Comparison of ENCODE assay signal across 30 cellular contexts in genomic region chr14:31307198-31307597, GRCh38.
"Had no signal": no experiment of that assay in that cellular context is flagged by ENCODE, and none has a peak within 500 bp of the region (broad histone marks: within the 10 kb centered on the region; RNA-seq: fewer than 3 reads in every experiment).

No MANE protein-coding gene starts in this region.

- H3K27ac ChIP-seq: ascending aorta, coronary artery, dorsolateral prefrontal cortex, heart left ventricle, left ventricle myocardium inferior, neutrophil, sigmoid colon, thyroid gland, WERI-Rb-1 had no signal

- DNase-seq: activated CD4-positive, alpha-beta memory T cell treated with anti-CD3 and anti-CD28 coated beads, Interleukin-2, amount 10 ng/mL, durations not matched to agents 7 days and 5 days; activated CD4-positive, alpha-beta T cell treated with anti-CD3 and anti-CD28 coated beads, Interleukin-2, amount 10 ng/mL, durations not matched to agents 24 days and 14 days; activated CD4-positive, CD25-positive, alpha-beta regulatory T cell treated with anti-CD3 and anti-CD28 coated beads, Interleukin-2, amount 50 U/mL, for 72 hours; activated CD8-positive, alpha-beta memory T cell treated with anti-CD3 and anti-CD28 coated beads, Interleukin-2, amount 50 U/mL, for 48 hours; activated gamma-delta T cell; activated naive CD4-positive, alpha-beta T cell treated with anti-CD3 and anti-CD28 coated beads, Interleukin-2, amount 10 ng/mL, durations not matched to agents 7 days and 5 days; activated naive CD8-positive, alpha-beta T cell treated with anti-CD3 and anti-CD28 coated beads, Interleukin-2, amount 10 ng/mL, durations not matched to agents 7 days and 5 days; activated T-cell treated with anti-CD3 and anti-CD28 coated beads, Interleukin-2, amount 50 U/mL, for 24 hours; dorsolateral prefrontal cortex; effector memory CD4-positive, alpha-beta T cell; erythroblast; heart left ventricle; kidney glomerular epithelial cell; left ventricle myocardium inferior; mammary epithelial cell; nephron progenitor cell; sigmoid colon; stimulated activated CD4-positive, alpha-beta T cell treated with anti-CD3 and anti-CD28 coated beads, Interleukin-1b, Interleukin-23, amount 100 ng/mL, for 48 hours; stimulated activated CD4-positive, alpha-beta T cell treated with anti-CD3 and anti-CD28 coated beads, Interleukin-4, amount 100 ng/mL, for 4 hours; stimulated activated CD8-positive, alpha-beta memory T cell treated with anti-CD3 and anti-CD28 coated beads, Interleukin-4, amount 100 ng/mL, for 48 hours; stomach; T-helper 17 cell; T1000; thyroid gland; WERI-Rb-1 had no signal

- H3K4me3 ChIP-seq: ascending aorta, coronary artery, dorsolateral prefrontal cortex, heart left ventricle, left ventricle myocardium inferior, sigmoid colon, smooth muscle cell, stomach, thyroid gland had no signal

- H3K9me3 ChIP-seq: ascending aorta, heart left ventricle, left ventricle myocardium inferior, neutrophil, sigmoid colon, stomach, thyroid gland had no signal

- ATAC-seq: heart left ventricle; stimulated activated memory B cell treated with anti-CD40 and anti-IgM and Interleukin-4, amounts not matched to agents 10 μg/mL and 1 μg/mL and 100 μg/mL, for 72 hours; T-helper 17 cell had no signal

- H3K27me3 ChIP-seq: ascending aorta, dorsolateral prefrontal cortex, heart left ventricle, neutrophil, sigmoid colon, stomach, thyroid gland had no signal

- H3K36me3 ChIP-seq: WERI-Rb-1 had no signal

- H3K4me2 ChIP-seq: smooth muscle cell had no signal

- H3K4me1 ChIP-seq: ascending aorta, heart left ventricle, left ventricle myocardium inferior, sigmoid colon, thyroid gland had no signal
